In genomic region chr16:2741168-2741567, GRCh38 we compare ENCODE assay signal across 21 cellular contexts. TPM values are rescaled to one million over a fixed set of nuclear protein-coding genes. Genes with fewer than 3 reads are reported as not detected.
"Had no signal": no experiment of that assay in that cellular context is flagged by ENCODE, and none has a peak within 500 bp of the region (broad histone marks: within the 10 kb centered on the region; RNA-seq: fewer than 3 reads in every experiment).

No MANE protein-coding gene starts in this region.

- DNase-seq: Karpas-422, KG1, MG63, NCI-H1092, NCI-H1105 treated with DMSO at 0.1 percent for 48 hours, NCI-H1417 treated with DMSO at 0.1 percent for 48 hours, NCI-H146, NCI-H1694 treated with DMSO at 0.1 percent for 48 hours, NCI-H1930, NCI-H2081, NCI-H2107, NCI-H2227 treated with DMSO at 0.1 percent for 48 hours, NCI-H524, NCI-H526 treated with DMSO at 0.1 percent for 48 hours, NCI-H748 treated with DMSO at 0.1 percent for 48 hours, RPMI8226, SHP77, SK-N-SH had no signal

- H3K9me3 ChIP-seq: MG63, SK-N-SH had no signal

- H3K4me3 ChIP-seq: MG63 had no signal

- H3K36me3 ChIP-seq: MG63 had no signal

- H3K27me3 ChIP-seq: MG63 had no signal

RNA-seq across cellular contexts. Expression of gene PRSS33, which starts 46.2 kb away (rescaled TPM):
- total RNA-seq: NCI-H460 had no signal

RNA-seq across cellular contexts. Expression of gene PRSS41, which starts 57.1 kb away (rescaled TPM):
- total RNA-seq: HT-29, NCI-H460, SK-MEL-5 had no signal
